Comparison of ENCODE assay signal across 1 cellular context in genomic region chr7:94698275-94698674, GRCh38.
TF ChIP-seq lines count a peak whose summit lies in the region.

No MANE protein-coding gene starts in this region.

TF ChIP-seq in HepG2, 621 proteins besides CTCF, POLR2A, EP300 and RAD21 (continued from another document):
- TF ChIP-seq PAXIP1 (CRISPR knock-in tag; conservative IDR thresholded peaks at IDR 0.05) (peak; percentile 46; the same call in 1 of the 2 replicates), E2F5 (CRISPR knock-in tag; conservative IDR thresholded peaks at IDR 0.05) (no peak), MAFK (conservative IDR thresholded peaks at IDR 0.05 in 1 of 2, IDR thresholded peaks at IDR 0.05 in 1 of 2; ENCODE audit: low read length in 2 of 2) (no peak), SIN3B (IDR thresholded peaks at IDR 0.05; ENCODE audit: low read length) (no peak), SIX4 (CRISPR knock-in tag; IDR thresholded peaks at IDR 0.05) (no peak), ZSCAN29 (CRISPR knock-in tag; conservative IDR thresholded peaks at IDR 0.05) (0 out of 2 replicates have a peak, but pooled peaks have one; percentile 23), FOSL2 (CRISPR knock-in tag; IDR thresholded peaks at IDR 0.05) (peak; percentile 86), IKZF4 (CRISPR knock-in tag; IDR thresholded peaks at IDR 0.05; ENCODE audit: borderline replicate concordance, low read depth, not compliant biosample characterization) (no peak), KLF6 (CRISPR knock-in tag; IDR thresholded peaks at IDR 0.05) (no peak), GATAD2A (CRISPR knock-in tag; IDR thresholded peaks at IDR 0.05) (peak; percentile 89), JUND (CRISPR knock-in tag; IDR thresholded peaks at IDR 0.05) (peak; percentile 91), FOXP4 (CRISPR knock-in tag; IDR thresholded peaks at IDR 0.05) (peak; percentile 58), HES4 (CRISPR knock-in tag; IDR thresholded peaks at IDR 0.05; ENCODE audit: borderline replicate concordance) (no peak), ZNF121 (CRISPR knock-in tag; IDR thresholded peaks at IDR 0.05) (no peak), NFKBIZ (CRISPR knock-in tag; IDR thresholded peaks at IDR 0.05) (no peak), TP53 (CRISPR knock-in tag; conservative IDR thresholded peaks at IDR 0.05) (no peak), TEAD3 (CRISPR knock-in tag; optimal IDR thresholded peaks at IDR 0.05; ENCODE audit: borderline replicate concordance) (peak; percentile 83), HMGXB3 (CRISPR knock-in tag; IDR thresholded peaks at IDR 0.05; ENCODE audit: borderline replicate concordance) (no peak), HMG20A (CRISPR knock-in tag; IDR thresholded peaks at IDR 0.05; ENCODE audit: borderline replicate concordance) (peak; percentile 86; the same call in 1 of the 2 replicates), BCL6 (CRISPR knock-in tag; IDR thresholded peaks at IDR 0.05) (peak; percentile 28; the same call in 1 of the 2 replicates), RXRB (CRISPR knock-in tag; IDR thresholded peaks at IDR 0.05; ENCODE audit: borderline replicate concordance) (peak; percentile 45; the same call in 1 of the 2 replicates), HNF4A (CRISPR knock-in tag; IDR thresholded peaks at IDR 0.05) (no peak), FOXA1 (IDR thresholded peaks at IDR 0.05) (no peak), FOXA1 (CRISPR knock-in tag; IDR thresholded peaks at IDR 0.05) (no peak)
- TF ChIP-seq, protein P1, sequence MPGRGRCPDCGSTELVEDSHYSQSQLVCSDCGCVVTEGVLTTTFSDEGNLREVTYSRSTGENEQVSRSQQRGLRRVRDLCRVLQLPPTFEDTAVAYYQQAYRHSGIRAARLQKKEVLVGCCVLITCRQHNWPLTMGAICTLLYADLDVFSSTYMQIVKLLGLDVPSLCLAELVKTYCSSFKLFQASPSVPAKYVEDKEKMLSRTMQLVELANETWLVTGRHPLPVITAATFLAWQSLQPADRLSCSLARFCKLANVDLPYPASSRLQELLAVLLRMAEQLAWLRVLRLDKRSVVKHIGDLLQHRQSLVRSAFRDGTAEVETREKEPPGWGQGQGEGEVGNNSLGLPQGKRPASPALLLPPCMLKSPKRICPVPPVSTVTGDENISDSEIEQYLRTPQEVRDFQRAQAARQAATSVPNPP (CRISPR knock-in tag; IDR thresholded peaks at IDR 0.05) = no peak
- TF ChIP-seq, protein P2, sequence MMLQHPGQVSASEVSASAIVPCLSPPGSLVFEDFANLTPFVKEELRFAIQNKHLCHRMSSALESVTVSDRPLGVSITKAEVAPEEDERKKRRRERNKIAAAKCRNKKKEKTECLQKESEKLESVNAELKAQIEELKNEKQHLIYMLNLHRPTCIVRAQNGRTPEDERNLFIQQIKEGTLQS (CRISPR knock-in tag; IDR thresholded peaks at IDR 0.05) = peak; percentile 80
- TF ChIP-seq, protein P3, sequence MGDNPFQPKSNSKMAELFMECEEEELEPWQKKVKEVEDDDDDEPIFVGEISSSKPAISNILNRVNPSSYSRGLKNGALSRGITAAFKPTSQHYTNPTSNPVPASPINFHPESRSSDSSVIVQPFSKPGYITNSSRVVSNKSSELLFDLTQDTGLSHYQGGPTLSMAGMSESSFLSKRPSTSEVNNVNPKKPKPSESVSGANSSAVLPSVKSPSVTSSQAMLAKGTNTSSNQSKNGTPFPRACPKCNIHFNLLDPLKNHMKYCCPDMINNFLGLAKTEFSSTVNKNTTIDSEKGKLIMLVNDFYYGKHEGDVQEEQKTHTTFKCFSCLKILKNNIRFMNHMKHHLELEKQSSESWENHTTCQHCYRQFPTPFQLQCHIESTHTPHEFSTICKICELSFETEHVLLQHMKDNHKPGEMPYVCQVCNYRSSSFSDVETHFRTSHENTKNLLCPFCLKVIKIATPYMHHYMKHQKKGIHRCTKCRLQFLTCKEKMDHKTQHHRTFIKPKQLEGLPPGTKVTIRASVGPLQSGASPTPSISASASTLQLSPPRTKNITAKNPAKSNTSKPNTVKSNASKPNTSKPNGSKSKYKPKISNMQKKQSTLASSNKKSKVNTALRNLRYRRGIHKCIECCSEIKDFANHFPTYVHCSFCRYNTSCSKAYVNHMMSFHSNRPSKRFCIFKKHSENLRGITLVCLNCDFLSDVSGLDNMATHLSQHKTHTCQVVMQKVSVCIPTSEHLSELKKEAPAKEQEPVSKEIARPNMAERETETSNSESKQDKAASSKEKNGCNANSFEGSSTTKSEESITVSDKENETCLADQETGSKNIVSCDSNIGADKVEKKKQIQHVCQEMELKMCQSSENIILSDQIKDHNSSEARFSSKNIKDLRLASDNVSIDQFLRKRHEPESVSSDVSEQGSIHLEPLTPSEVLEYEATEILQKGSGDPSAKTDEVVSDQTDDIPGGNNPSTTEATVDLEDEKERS (CRISPR knock-in tag; IDR thresholded peaks at IDR 0.05) = 0 out of 2 replicates have a peak, but pooled peaks have one; percentile 23
- TF ChIP-seq, protein P4, sequence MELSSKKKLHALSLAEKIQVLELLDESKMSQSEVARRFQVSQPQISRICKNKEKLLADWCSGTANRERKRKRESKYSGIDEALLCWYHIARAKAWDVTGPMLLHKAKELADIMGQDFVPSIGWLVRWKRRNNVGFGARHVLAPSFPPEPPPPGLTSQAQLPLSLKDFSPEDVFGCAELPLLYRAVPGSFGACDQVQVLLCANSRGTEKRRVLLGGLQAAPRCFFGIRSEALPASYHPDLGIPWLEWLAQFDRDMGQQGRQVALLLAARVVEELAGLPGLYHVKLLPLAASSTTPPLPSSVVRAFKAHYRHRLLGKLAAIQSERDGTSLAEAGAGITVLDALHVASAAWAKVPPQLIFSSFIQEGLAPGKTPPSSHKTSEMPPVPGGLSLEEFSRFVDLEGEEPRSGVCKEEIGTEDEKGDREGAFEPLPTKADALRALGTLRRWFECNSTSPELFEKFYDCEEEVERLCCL (CRISPR knock-in tag; IDR thresholded peaks at IDR 0.05; ENCODE audit: borderline replicate concordance) = no peak
